Comparison of ENCODE assay signal across 18 cellular contexts in genomic region chr2:3465328-3465727, GRCh38. TPM values are rescaled to one million over a fixed set of nuclear protein-coding genes. Genes with fewer than 3 reads are reported as not detected.
A peak's percentile ranks its signal among the peaks of the same experiment; 100 is the strongest.
DNase-seq lines count a peak whose midpoint lies in the region; ATAC-seq and TF ChIP-seq lines count a peak whose summit lies in the region.
"Had no signal": no experiment of that assay in that cellular context is flagged by ENCODE, and none has a peak within 500 bp of the region (broad histone marks: within the 10 kb centered on the region; RNA-seq: fewer than 3 reads in every experiment).

No MANE protein-coding gene starts in this region.

- H3K27ac ChIP-seq in RWPE1 (peak overlapping the region; percentile 98), brain microvascular endothelial cell (peak overlapping the region; percentile 85), lower lobe of right lung (no peak overlapping the region), tibial artery (peak overlapping the region; percentile 62 to 67)
- H3K27ac ChIP-seq: neutrophil, SJCRH30 had no signal

- H3K4me1 ChIP-seq in lower lobe of right lung (peaks cover 20% of the 10 kb centered on the region), tibial artery (peaks cover 0 to 52% (median 19%) of the 10 kb centered on the region in 4 donors)

- H3K36me3 ChIP-seq in brain microvascular endothelial cell (replicated peaks): peaks cover 8% of the 10 kb centered on the region
- peaks cover 88% of the 10 kb centered on the region for H3K36me3 ChIP-seq in lower lobe of right lung
- H3K36me3 ChIP-seq in tibial artery: peaks cover 26 to 94% (median 74%) of the 10 kb centered on the region in 3 donors
- H3K36me3 ChIP-seq: breast epithelium, SJCRH30 had no signal

- no peak for TF ChIP-seq CTCF in RWPE1 (conservative IDR thresholded peaks at IDR 0.05; ENCODE audit: low read depth)
- TF ChIP-seq CTCF in brain microvascular endothelial cell (IDR thresholded peaks at IDR 0.05; ENCODE audit: low read depth, low read length, missing control alignments): no peak
- TF ChIP-seq CTCF in lower lobe of right lung (IDR thresholded peaks at IDR 0.05): no peak
- TF ChIP-seq CTCF in tibial artery (IDR thresholded peaks at IDR 0.05): no peak

- no peak overlapping the region for H3K4me3 ChIP-seq in brain microvascular endothelial cell (ENCODE audit: low read depth, low read length)
- H3K4me3 ChIP-seq in lower lobe of right lung: no peak overlapping the region
- no peak overlapping the region for H3K4me3 ChIP-seq in tibial artery
- H3K4me3 ChIP-seq: breast epithelium, gastroesophageal sphincter, SJCRH30 had no signal

- CTCF ChIA-PET in RWPE1 (lab: Yijun Ruan, JAX): interaction anchor here (0.7 kb wide), 1 partner anchor 1986 kb away, joined by 3 read pairs; no protein-coding TSS in a partner anchor

- in situ Hi-C loops in brain microvascular endothelial cell (cut with HindIII; ENCODE audit: low pct_ligation_motif_present, low sequenced_read_pairs): no loop called here

- H3K27me3 ChIP-seq in brain microvascular endothelial cell (replicated peaks) (no peaks in the 10 kb centered on the region), lower lobe of right lung (ENCODE audit: low read depth) (no peaks in the 10 kb centered on the region), tibial artery (no peaks in the 10 kb centered on the region)
- H3K27me3 ChIP-seq: breast epithelium, gastroesophageal sphincter, neutrophil, SJCRH30 had no signal

- ATAC-seq in lower lobe of right lung (no peak), HG03025 (IDR thresholded peaks at IDR 0.05; ENCODE audit: low FRiP score, unreplicated experiment) (no peak), GM18907 (IDR thresholded peaks at IDR 0.05; ENCODE audit: unreplicated experiment) (no peak)
- ATAC-seq: activated CD8-positive, alpha-beta T cell treated with anti-CD3 and anti-CD28 coated beads for 36 hours; gastroesophageal sphincter; left colon; stimulated activated memory B cell treated with anti-CD40 and anti-IgM and Interleukin-4, amounts not matched to agents 10 μg/mL and 1 μg/mL and 100 μg/mL, for 72 hours had no signal

- H3K9me3 ChIP-seq in lower lobe of right lung (no peaks in the 10 kb centered on the region), tibial artery (no peaks in the 10 kb centered on the region)
- H3K9me3 ChIP-seq: breast epithelium, gastroesophageal sphincter, neutrophil, SJCRH30 had no signal

- DNase-seq in RWPE1 (ENCODE audit: low spot score) (no peak), brain microvascular endothelial cell (no peak), lower lobe of right lung (peak; percentile 40), tibial artery (peak in 1 of 2 donors; percentile 60)
- DNase-seq in NK-92 treated with Interleukin-12 subunit alpha and Interleukin-12 subunit beta, amount 100 ng/mL, for 24 hours (lab: John Stamatoyannopoulos, UW): no peak
- DNase-seq: activated CD4-positive, CD25-positive, alpha-beta regulatory T cell; activated CD8-positive, alpha-beta T cell treated with anti-CD3 and anti-CD28 coated beads for 36 hours; activated T-cell treated with anti-CD3 and anti-CD28 coated beads, Interleukin-2, amount 50 U/mL, for 24 hours; NCI-H2171; OCI-M1; SJCRH30 had no signal

- intact Hi-C loops in lower lobe of right lung (cut with DNase I) (no loop called here), tibial artery (cut with DNase I; ENCODE audit: low total_unique reads) (loop anchor here (10.0 kb wide), 1 partner anchor 1611 kb away; no protein-coding TSS in a partner anchor)

- POLR2A ChIA-PET in RWPE1 (lab: Yijun Ruan, JAX; ENCODE audit: low non-redundant PET): no interaction called here

RNA-seq across cellular contexts. Expression of gene ADI1, which starts 54.0 kb away (rescaled TPM):
- total RNA-seq in lower lobe of right lung: 60.2 TPM
